In the genomic region with DNA sequence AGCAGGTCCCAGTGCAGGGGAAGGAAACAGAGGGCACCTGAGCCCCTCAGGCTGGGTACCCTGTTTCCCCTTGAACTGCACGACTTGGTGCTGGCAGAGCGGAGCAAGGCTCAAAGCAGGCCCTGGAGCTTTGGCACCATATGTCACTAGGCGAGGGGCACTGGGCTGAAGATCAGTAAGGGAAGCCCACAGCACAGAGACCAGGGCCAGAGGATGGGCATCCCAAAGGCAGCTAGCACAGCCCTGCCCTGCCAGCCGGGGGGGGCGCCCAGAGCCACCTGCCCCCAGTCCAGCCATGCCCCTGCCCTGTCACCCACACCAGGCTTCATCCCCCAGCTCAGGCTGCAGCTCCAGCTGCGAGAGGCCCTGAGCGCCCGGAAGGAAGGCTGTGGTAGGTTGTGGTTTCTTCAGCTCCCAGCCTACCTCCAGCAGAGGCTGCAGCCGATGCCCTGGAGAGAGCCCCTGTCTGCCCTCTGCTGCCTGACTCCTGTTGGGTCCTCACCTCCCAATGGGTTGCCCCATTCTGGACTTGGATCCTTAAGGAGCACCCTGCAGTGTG, we compare ENCODE assay signal across 8 cellular contexts. TPM values are rescaled to one million over a fixed set of nuclear protein-coding genes. Genes with fewer than 3 reads are reported as not detected.
A peak's percentile ranks its signal among the peaks of the same experiment; 100 is the strongest.
DNase-seq lines count a peak whose midpoint lies in the region; ATAC-seq and TF ChIP-seq lines count a peak whose summit lies in the region.

No MANE protein-coding gene starts in this region.

- no peaks in the 10 kb centered on the region for H3K36me3 Mint-ChIP-seq in neural crest cell (ENCODE audit: low read depth)

- peak overlapping the region; percentile 27 for H3K4me3 Mint-ChIP-seq in neural crest cell

- no peak for TF ChIP-seq CTCF in neural crest cell (conservative IDR thresholded peaks at IDR 0.05)

- peak; percentile 81 for DNase-seq in Daoy (ENCODE audit: low read depth)
- DNase-seq in NOMO-1 (lab: John Stamatoyannopoulos, UW; ENCODE audit: unreplicated experiment in 2 of 2) = peak; percentile 75 to 83
- DNase-seq in amniotic epithelial cell (ENCODE audit: low read depth) = peak; percentile 48
- DNase-seq in neural crest cell (ENCODE audit: low read depth, low spot score) = no peak
- DNase-seq in mesenteric fat pad (ENCODE audit: low spot score) = no peak
- DNase-seq in posterior vena cava (ENCODE audit: low spot score) = no peak

- no peaks in the 10 kb centered on the region for H3K9me3 Mint-ChIP-seq in neural crest cell

- peaks cover 48% of the 10 kb centered on the region for H3K4me1 Mint-ChIP-seq in neural crest cell

- intact Hi-C loops in posterior vena cava (cut with DNase I) = no loop called here

- peak; percentile 80 for ATAC-seq in GM21528 (IDR thresholded peaks at IDR 0.05; ENCODE audit: low FRiP score, unreplicated experiment)
- ATAC-seq in GM19023 (IDR thresholded peaks at IDR 0.05; ENCODE audit: unreplicated experiment) = no peak

- no peaks in the 10 kb centered on the region for H3K27me3 Mint-ChIP-seq in neural crest cell (ENCODE audit: low read depth)

- peak overlapping the region; percentile 96 for H3K27ac Mint-ChIP-seq in neural crest cell (ENCODE audit: unreplicated experiment)

RNA-seq across cellular contexts. Expression of a gene that starts 10.9 kb away (rescaled TPM):
- total RNA-seq in Daoy (2014; rRNA removed; shearing (Covaris generic)) = 38.1 and 44.8 TPM in 2 replicates
- total RNA-seq in neural crest cell = 51.7 and 52.2 TPM in 2 replicates
- 13.9 TPM for total RNA-seq in mesenteric fat pad
- total RNA-seq in posterior vena cava = 10 to 100 TPM in 1 of 2 donors, 1 to 10 TPM in 1; 7.0 to 11.5 TPM

RNA-seq across cellular contexts. Expression of a gene that starts 16.8 kb away (rescaled TPM):
- total RNA-seq in Daoy (2014; rRNA removed; shearing (Covaris generic)) = 30.0 and 31.1 TPM in 2 replicates
- total RNA-seq in neural crest cell (66.9 and 67.7 TPM in 2 replicates), mesenteric fat pad (37.8 TPM), posterior vena cava (10 to 100 TPM; 26.8 to 31.7 TPM)

RNA-seq across cellular contexts. Expression of a gene that starts 22.3 kb away (rescaled TPM):
- not detected in 2 replicates for total RNA-seq in Daoy (2014; rRNA removed; shearing (Covaris generic))
- total RNA-seq in neural crest cell (not detected in 2 replicates), mesenteric fat pad (1.3 TPM), posterior vena cava (1 to 10 TPM; 1.1 to 1.6 TPM)

RNA-seq across cellular contexts. Expression of a gene that starts 46.6 kb away (rescaled TPM):
- not detected in 2 replicates for total RNA-seq in Daoy (2014; rRNA removed; shearing (Covaris generic))
- total RNA-seq in neural crest cell (not detected in 2 replicates), mesenteric fat pad (2.8 TPM), posterior vena cava (1 to 10 TPM in 1 of 2 donors, under 1 TPM in 1; 0.48 to 3.1 TPM)

Comparison
In these comparisons a context has a peak if more than half of its experiments do, and no peak if none do; other contexts are left out.
1. DNase-seq: peak in Daoy (single experiment), NOMO-1 (2 of 2) and amniotic epithelial cell (single experiment); none in neural crest cell (single experiment), mesenteric fat pad (single experiment) and posterior vena cava (single experiment).